In the genomic region with DNA sequence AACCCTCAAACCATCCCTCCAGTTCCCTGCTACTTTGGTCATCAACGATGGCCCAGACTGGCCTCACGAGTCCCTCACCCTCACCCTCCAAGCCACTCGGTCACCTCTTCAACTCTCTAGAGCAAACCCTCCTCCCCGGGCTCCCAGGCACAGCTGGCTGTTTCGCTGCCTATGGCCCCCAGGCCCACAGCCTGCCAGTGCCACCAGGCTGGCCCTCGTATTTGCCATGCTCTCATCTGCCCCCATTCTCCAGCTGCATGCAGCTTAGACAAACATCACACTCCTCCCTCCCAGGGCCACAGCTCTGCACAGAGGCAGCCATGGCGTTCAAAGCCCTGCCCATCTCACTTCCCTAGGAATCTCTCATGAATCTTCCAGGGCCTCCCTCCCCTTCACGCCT, we compare ENCODE assay signal across 1 cellular context.
TF ChIP-seq lines count a peak whose summit lies in the region.

No MANE protein-coding gene starts in this region.

TF ChIP-seq in GM23338, 12 proteins besides CTCF, POLR2A, EP300 and RAD21 (continued from another document):
- TF ChIP-seq ZNF462 (CRISPR knock-in tag; IDR thresholded peaks at IDR 0.05) (no peak), NANOG (IDR thresholded peaks at IDR 0.05; ENCODE audit: borderline replicate concordance) (no peak), EZH2 (IDR thresholded peaks at IDR 0.05; ENCODE audit: low read depth, unreplicated experiment) (no peak), EZH2phosphoT487 (IDR thresholded peaks at IDR 0.05; ENCODE audit: unreplicated experiment) (no peak), JUNB (IDR thresholded peaks at IDR 0.05; ENCODE audit: unreplicated experiment) (no peak), ZNF114 (CRISPR knock-in tag; IDR thresholded peaks at IDR 0.05) (no peak), POLR2AphosphoS5 (IDR thresholded peaks at IDR 0.05; ENCODE audit: low read depth) (no peak), ZNF331 (CRISPR knock-in tag; IDR thresholded peaks at IDR 0.05; ENCODE audit: low read depth) (no peak), CREB1 (CRISPR knock-in tag; IDR thresholded peaks at IDR 0.05; ENCODE audit: low read depth) (no peak), ETS1 (IDR thresholded peaks at IDR 0.05) (no peak)
- TF ChIP-seq, protein P1, sequence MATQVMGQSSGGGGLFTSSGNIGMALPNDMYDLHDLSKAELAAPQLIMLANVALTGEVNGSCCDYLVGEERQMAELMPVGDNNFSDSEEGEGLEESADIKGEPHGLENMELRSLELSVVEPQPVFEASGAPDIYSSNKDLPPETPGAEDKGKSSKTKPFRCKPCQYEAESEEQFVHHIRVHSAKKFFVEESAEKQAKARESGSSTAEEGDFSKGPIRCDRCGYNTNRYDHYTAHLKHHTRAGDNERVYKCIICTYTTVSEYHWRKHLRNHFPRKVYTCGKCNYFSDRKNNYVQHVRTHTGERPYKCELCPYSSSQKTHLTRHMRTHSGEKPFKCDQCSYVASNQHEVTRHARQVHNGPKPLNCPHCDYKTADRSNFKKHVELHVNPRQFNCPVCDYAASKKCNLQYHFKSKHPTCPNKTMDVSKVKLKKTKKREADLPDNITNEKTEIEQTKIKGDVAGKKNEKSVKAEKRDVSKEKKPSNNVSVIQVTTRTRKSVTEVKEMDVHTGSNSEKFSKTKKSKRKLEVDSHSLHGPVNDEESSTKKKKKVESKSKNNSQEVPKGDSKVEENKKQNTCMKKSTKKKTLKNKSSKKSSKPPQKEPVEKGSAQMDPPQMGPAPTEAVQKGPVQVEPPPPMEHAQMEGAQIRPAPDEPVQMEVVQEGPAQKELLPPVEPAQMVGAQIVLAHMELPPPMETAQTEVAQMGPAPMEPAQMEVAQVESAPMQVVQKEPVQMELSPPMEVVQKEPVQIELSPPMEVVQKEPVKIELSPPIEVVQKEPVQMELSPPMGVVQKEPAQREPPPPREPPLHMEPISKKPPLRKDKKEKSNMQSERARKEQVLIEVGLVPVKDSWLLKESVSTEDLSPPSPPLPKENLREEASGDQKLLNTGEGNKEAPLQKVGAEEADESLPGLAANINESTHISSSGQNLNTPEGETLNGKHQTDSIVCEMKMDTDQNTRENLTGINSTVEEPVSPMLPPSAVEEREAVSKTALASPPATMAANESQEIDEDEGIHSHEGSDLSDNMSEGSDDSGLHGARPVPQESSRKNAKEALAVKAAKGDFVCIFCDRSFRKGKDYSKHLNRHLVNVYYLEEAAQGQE (IDR thresholded peaks at IDR 0.05; ENCODE audit: unreplicated experiment) = no peak
